ENCODE assay signal across 7 cellular contexts in genomic region chr19:45451850-45452387, GRCh38. TPM values are rescaled to one million over a fixed set of nuclear protein-coding genes. Genes with fewer than 3 reads are reported as not detected.
DNase-seq lines count a peak whose midpoint lies in the region; ATAC-seq lines count a peak whose summit lies in the region.
"Had no signal": no experiment of that assay in that cellular context is flagged by ENCODE, and none has a peak within 500 bp of the region (broad histone marks: within the 10 kb centered on the region; RNA-seq: fewer than 3 reads in every experiment).

No MANE protein-coding gene starts in this region.

- H3K4me3 Mint-ChIP-seq in stimulated activated naive CD8-positive, alpha-beta T cell treated with anti-CD3 and anti-CD28 coated beads, Interleukin-15, Interleukin-2, amounts not matched to agents 100 ng/mL and 50 ng/mL, for 24 hours: peak overlapping the region; percentile 83
- H3K4me3 Mint-ChIP-seq in immature natural killer cell: peak overlapping the region; percentile 85 to 96 (median 91)

- no peaks in the 10 kb centered on the region for H3K27me3 Mint-ChIP-seq in stimulated activated naive CD8-positive, alpha-beta T cell treated with anti-CD3 and anti-CD28 coated beads, Interleukin-15, Interleukin-2, amounts not matched to agents 100 ng/mL and 50 ng/mL, for 24 hours
- peaks cover 40 to 53% (median 46%) of the 10 kb centered on the region in 3 donors for H3K27me3 Mint-ChIP-seq in immature natural killer cell (ENCODE audit: low read depth in 3 of 3)

- peaks cover 61% of the 10 kb centered on the region for H3K4me1 Mint-ChIP-seq in stimulated activated naive CD8-positive, alpha-beta T cell treated with anti-CD3 and anti-CD28 coated beads, Interleukin-15, Interleukin-2, amounts not matched to agents 100 ng/mL and 50 ng/mL, for 24 hours (ENCODE audit: low read depth)
- H3K4me1 Mint-ChIP-seq in immature natural killer cell: peaks cover 73 to 74% of the 10 kb centered on the region in 2 donors

- H3K9me3 Mint-ChIP-seq in stimulated activated naive CD8-positive, alpha-beta T cell treated with anti-CD3 and anti-CD28 coated beads, Interleukin-15, Interleukin-2, amounts not matched to agents 100 ng/mL and 50 ng/mL, for 24 hours: no peaks in the 10 kb centered on the region
- H3K9me3 Mint-ChIP-seq in immature natural killer cell: peaks cover 0 to 2% (median 0%) of the 10 kb centered on the region in 6 donors

- peaks cover 4% of the 10 kb centered on the region for H3K36me3 Mint-ChIP-seq in stimulated activated naive CD8-positive, alpha-beta T cell treated with anti-CD3 and anti-CD28 coated beads, Interleukin-15, Interleukin-2, amounts not matched to agents 100 ng/mL and 50 ng/mL, for 24 hours (ENCODE audit: low read depth)
- peaks cover 0 to 7% (median 4%) of the 10 kb centered on the region in 3 donors for H3K36me3 Mint-ChIP-seq in immature natural killer cell

- no peak for DNase-seq in stimulated activated naive CD8-positive, alpha-beta T cell treated with anti-CD3 and anti-CD28 coated beads, Interleukin-15, Interleukin-2, amounts not matched to agents 100 U/mL and 50 U/mL, for 24 hours
- DNase-seq in immature natural killer cell: no peak
- no peak for DNase-seq in NCI-H187 treated with DMSO at 0.1 percent for 48 hours (lab: John Stamatoyannopoulos, UW)
- DNase-seq in SIG-M5 (lab: John Stamatoyannopoulos, UW): no peak
- no peak for DNase-seq in NCI-H146 treated with DMSO at 0.1 percent for 48 hours (lab: John Stamatoyannopoulos, UW; ENCODE audit: unreplicated experiment)
- DNase-seq: NCI-H345 had no signal

- ATAC-seq in stimulated activated naive CD8-positive, alpha-beta T cell treated with anti-CD3 and anti-CD28 coated beads, Interleukin-15, Interleukin-2, amounts not matched to agents 100 U/mL and 50 U/mL, for 24 hours: no peak

- peak overlapping the region; percentile 91 for H3K27ac Mint-ChIP-seq in stimulated activated naive CD8-positive, alpha-beta T cell treated with anti-CD3 and anti-CD28 coated beads, Interleukin-15, Interleukin-2, amounts not matched to agents 100 ng/mL and 50 ng/mL, for 24 hours
- H3K27ac Mint-ChIP-seq in immature natural killer cell: peak overlapping the region; percentile 98 to 100 (median 100)

RNA-seq across cellular contexts. Expression of gene FOSB, which starts 15.9 kb away (rescaled TPM):
- 10 to 100 TPM; 11.6 to 30.1 (median 11.6) TPM for polyA plus RNA-seq in immature natural killer cell

RNA-seq across cellular contexts. Expression of gene ERCC1, which starts 28.2 kb away (rescaled TPM):
- 10 to 100 TPM; 50.8 to 62.2 (median 54.5) TPM for polyA plus RNA-seq in immature natural killer cell

RNA-seq across cellular contexts. Expression of gene RTN2, which starts 44.9 kb away (rescaled TPM):
- under 1 TPM in 2 of 3 donors, not detected in 1; 0.48 to 0.80 TPM for polyA plus RNA-seq in immature natural killer cell

RNA-seq across cellular contexts. Expression of gene POLR1G, which starts 45.5 kb away (rescaled TPM):
- polyA plus RNA-seq in immature natural killer cell: 1 to 10 TPM in 1 of 3 donors, under 1 TPM in 2; 0.43 to 2.3 (median 0.77) TPM

RNA-seq across cellular contexts. Expression of gene PPM1N, which starts 46.3 kb away (rescaled TPM):
- polyA plus RNA-seq in immature natural killer cell: 1 to 10 TPM; 3.9 to 5.7 (median 4.0) TPM
